12 cellular contexts compared by ENCODE assay signal in the genomic region with DNA sequence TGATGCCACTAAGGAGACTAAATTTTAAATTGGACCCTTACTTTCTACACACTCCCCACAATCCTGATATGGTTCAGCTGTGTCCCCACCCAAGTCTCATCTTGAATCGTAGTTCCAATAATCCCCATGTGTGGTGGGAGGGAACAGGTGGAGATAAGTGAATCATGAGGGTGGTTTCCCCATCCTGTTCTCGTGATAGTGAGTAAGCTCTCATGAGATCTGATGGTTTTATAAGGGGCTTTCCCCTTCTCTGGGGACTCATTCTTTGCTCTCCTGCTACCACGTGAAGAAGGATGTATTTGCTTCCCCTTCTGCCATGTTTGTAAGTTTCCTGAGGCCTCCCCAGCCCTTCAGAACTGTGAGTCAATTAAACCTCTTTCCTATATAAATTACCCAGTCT. TPM values are rescaled to one million over a fixed set of nuclear protein-coding genes. Genes with fewer than 3 reads are reported as not detected.
DNase-seq lines count a peak whose midpoint lies in the region; ATAC-seq and FAIRE-seq lines count a peak whose summit lies in the region.
"Had no signal": no experiment of that assay in that cellular context is flagged by ENCODE, and none has a peak within 500 bp of the region (broad histone marks: within the 10 kb centered on the region; RNA-seq: fewer than 3 reads in every experiment).

No MANE protein-coding gene starts in this region.

- peak; percentile 13 for DNase-seq in stimulated activated CD4-positive, alpha-beta T cell treated with anti-CD3 and anti-CD28 coated beads, Interleukin-15, amount 100 ng/mL, for 24 hours
- no peak for DNase-seq in stimulated activated CD4-positive, alpha-beta T cell treated with anti-CD3 and anti-CD28 coated beads, Interleukin-1b, Interleukin-23, amount 100 ng/mL, for 48 hours
- DNase-seq in RCC 7860 (ENCODE audit: low spot score) (peak; percentile 69), fibroblast of peridontal ligament (ENCODE audit: extremely low read depth) (peak; percentile 27), NCI-H524 (lab: John Stamatoyannopoulos, UW) (no peak), frontal cortex (ENCODE audit: low spot score in 2 of 2) (no peak)
- DNase-seq: activated CD8-positive, alpha-beta memory T cell treated with anti-CD3 and anti-CD28 coated beads, Interleukin-2, amount 10 ng/mL, durations not matched to agents 7 days and 5 days; anterior cingulate cortex; BE2C; NCI-H1105 had no signal

- ATAC-seq in GM18520 (IDR thresholded peaks at IDR 0.05; ENCODE audit: unreplicated experiment) = no peak
- no peak for ATAC-seq in HG02678 (IDR thresholded peaks at IDR 0.05; ENCODE audit: unreplicated experiment)
- ATAC-seq: activated CD8-positive, alpha-beta memory T cell treated with anti-CD3 and anti-CD28 coated beads, Interleukin-2, amount 10 ng/mL, durations not matched to agents 7 days and 5 days had no signal

- FAIRE-seq in RCC 7860 (lab: Jason Lieb, UNC) (peak; percentile 23), frontal cortex (lab: Jason Lieb, UNC) (no peak)

RNA-seq across cellular contexts. Expression of gene BET1, which starts 18.4 kb away (rescaled TPM):
- total RNA-seq in frontal cortex = 25.7 TPM

Comparison
In these comparisons a context has a peak if more than half of its experiments do, and no peak if none do; other contexts are left out.
1. DNase-seq: peak in stimulated activated CD4-positive, alpha-beta T cell treated with anti-CD3 and anti-CD28 coated beads, Interleukin-15, amount 100 ng/mL, for 24 hours (single experiment), RCC 7860 (single experiment) and fibroblast of peridontal ligament (single experiment); none in stimulated activated CD4-positive, alpha-beta T cell treated with anti-CD3 and anti-CD28 coated beads, Interleukin-1b, Interleukin-23, amount 100 ng/mL, for 48 hours (single experiment), NCI-H524 (0 of 2) and frontal cortex (0 of 2).